ENCODE assay signal across 8 cellular contexts in genomic region chrX:18886005-18886343, GRCh38.
DNase-seq lines count a peak whose midpoint lies in the region; ATAC-seq and TF ChIP-seq lines count a peak whose summit lies in the region.

No MANE protein-coding gene starts in this region.

- peaks cover 3% of the 10 kb centered on the region for H3K9me3 Mint-ChIP-seq in stimulated activated memory B cell treated with anti-CD40 and anti-IgM and Interleukin-4, amounts not matched to agents 10 μg/mL and 1 μg/mL and 100 μg/mL, for 72 hours

- DNase-seq in SJCRH30, result no peak
- no peak for DNase-seq in left ventricle myocardium inferior
- no peak for DNase-seq in NCI-H345 (lab: John Stamatoyannopoulos, UW)
- DNase-seq in UCSD-AML1 (lab: John Stamatoyannopoulos, UW; ENCODE audit: unreplicated experiment), result no peak
- no peak for DNase-seq in pons (ENCODE audit: low spot score)

- H3K4me1 ChIP-seq in SJCRH30, result peaks cover 10% of the 10 kb centered on the region
- peaks cover 35% of the 10 kb centered on the region for H3K4me1 ChIP-seq in left ventricle myocardium inferior

- H3K27me3 ChIP-seq in SJCRH30 (no peaks in the 10 kb centered on the region), left ventricle myocardium inferior (ENCODE audit: low read depth) (no peaks in the 10 kb centered on the region)

- H3K27ac ChIP-seq in SJCRH30, result no peak overlapping the region
- H3K27ac ChIP-seq in left ventricle myocardium inferior (replicated peaks), result peak overlapping the region; percentile 93

- intact Hi-C loops in left ventricle myocardium inferior (cut with micrococcal nuclease), result loop anchor here (10.0 kb wide), 1 partner anchor 211 kb away; the partner anchor contains the start of gene RS1

- peak overlapping the region; percentile 97 for H3K27ac Mint-ChIP-seq in stimulated activated memory B cell treated with anti-CD40 and anti-IgM and Interleukin-4, amounts not matched to agents 10 μg/mL and 1 μg/mL and 100 μg/mL, for 72 hours

- H3K4me3 Mint-ChIP-seq in stimulated activated memory B cell treated with anti-CD40 and anti-IgM and Interleukin-4, amounts not matched to agents 10 μg/mL and 1 μg/mL and 100 μg/mL, for 72 hours, result peak overlapping the region; percentile 91

- H3K4me3 ChIP-seq in SJCRH30 (peak overlapping the region; percentile 57), left ventricle myocardium inferior (peak overlapping the region; percentile 64)

- no peak for TF ChIP-seq CTCF in left ventricle myocardium inferior (IDR thresholded peaks at IDR 0.05; ENCODE audit: borderline replicate concordance)

- H3K27me3 Mint-ChIP-seq in stimulated activated memory B cell treated with anti-CD40 and anti-IgM and Interleukin-4, amounts not matched to agents 10 μg/mL and 1 μg/mL and 100 μg/mL, for 72 hours, result no peaks in the 10 kb centered on the region

- H3K36me3 ChIP-seq in SJCRH30 (no peaks in the 10 kb centered on the region), left ventricle myocardium inferior (no peaks in the 10 kb centered on the region)

- ATAC-seq in GM18858 (IDR thresholded peaks at IDR 0.05; ENCODE audit: unreplicated experiment) (peak; percentile 9), HG02610 (IDR thresholded peaks at IDR 0.05; ENCODE audit: unreplicated experiment) (peak; percentile 33)
- peak; percentile 61 for ATAC-seq in stimulated activated memory B cell treated with anti-CD40 and anti-IgM and Interleukin-4, amounts not matched to agents 10 μg/mL and 1 μg/mL and 100 μg/mL, for 72 hours

- peaks cover 27% of the 10 kb centered on the region for H3K4me1 Mint-ChIP-seq in stimulated activated memory B cell treated with anti-CD40 and anti-IgM and Interleukin-4, amounts not matched to agents 10 μg/mL and 1 μg/mL and 100 μg/mL, for 72 hours

- H3K9me3 ChIP-seq in SJCRH30 (replicated peaks), result no peaks in the 10 kb centered on the region
- H3K9me3 ChIP-seq in left ventricle myocardium inferior (replicated peaks), result no peaks in the 10 kb centered on the region

- no peaks in the 10 kb centered on the region for H3K36me3 Mint-ChIP-seq in stimulated activated memory B cell treated with anti-CD40 and anti-IgM and Interleukin-4, amounts not matched to agents 10 μg/mL and 1 μg/mL and 100 μg/mL, for 72 hours

Comparison
In these comparisons a context has a peak if more than half of its experiments do, and no peak if none do; other contexts are left out.
1. ATAC-seq: peak in every context shown above with its lines; median percentile 61 in stimulated activated memory B cell treated with anti-CD40 and anti-IgM and Interleukin-4, amounts not matched to agents 10 μg/mL and 1 μg/mL and 100 μg/mL, for 72 hours; 33 in HG02610; 9 in GM18858.